8 cellular contexts compared by ENCODE assay signal in the genomic region with DNA sequence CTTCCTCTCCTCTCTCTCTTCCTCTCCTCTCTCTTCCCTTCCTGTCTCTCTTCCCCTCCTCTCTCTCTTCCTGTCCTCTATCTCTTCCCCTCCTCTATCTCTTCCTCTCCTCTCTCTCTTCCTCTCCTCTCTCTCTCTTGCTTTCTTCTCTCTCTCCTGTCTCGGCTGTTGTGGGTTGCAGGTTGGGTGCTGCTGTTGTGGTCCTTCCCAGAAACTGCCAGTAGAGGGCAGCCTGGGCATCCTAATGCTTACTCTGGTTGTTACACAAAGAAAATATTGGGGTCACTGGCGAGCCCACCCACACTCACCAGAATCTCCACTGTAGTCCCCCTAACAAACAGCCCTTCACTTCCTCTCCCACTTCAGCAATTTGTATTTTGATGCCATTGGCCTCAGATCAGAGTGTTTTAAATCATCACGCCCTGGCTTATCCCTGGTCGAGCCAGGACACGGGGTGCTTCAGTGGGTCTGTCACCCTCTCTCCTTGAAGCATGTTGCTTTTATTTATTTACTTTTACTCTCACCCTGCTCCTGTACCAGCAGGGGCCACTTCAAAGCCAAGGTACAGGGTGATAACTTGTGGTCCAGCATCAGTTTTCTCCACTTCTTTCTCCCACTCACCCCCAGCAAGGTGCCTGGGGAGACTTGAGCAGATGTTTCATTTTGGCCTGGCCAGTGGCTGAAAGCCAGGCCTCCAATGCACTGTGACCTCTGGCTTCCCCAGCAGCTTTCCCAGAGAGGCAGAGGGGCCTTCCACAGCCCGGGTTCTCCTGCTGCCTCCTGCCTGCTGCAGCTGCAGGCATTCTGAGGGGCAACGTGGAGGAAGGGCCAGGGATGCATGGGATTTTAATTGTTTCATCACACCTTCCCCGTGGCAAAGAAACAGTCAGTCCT. TPM values are rescaled to one million over a fixed set of nuclear protein-coding genes. Genes with fewer than 3 reads are reported as not detected.
DNase-seq lines count a peak whose midpoint lies in the region; ATAC-seq, FAIRE-seq and TF ChIP-seq lines count a peak whose summit lies in the region.

No MANE protein-coding gene starts in this region.

- peaks cover 0 to 2% of the 10 kb centered on the region in 2 experiments; a peak in 3 of 4 replicates for H3K36me3 ChIP-seq in GM12878 (ENCODE audit: control insufficient read depth in 2 of 2, insufficient read depth in 2 of 2, low read length in 1 of 2)

- in situ Hi-C loops in Caki2 (cut with HindIII; ENCODE audit: low pct_unique_long_range_greater_than_20kb, low sequenced_read_pairs) (loop anchor here (10.0 kb wide), 1 partner anchor 104 kb away; a partner anchor contains a TSS), GM12878 (cut with MboI) (loop anchor here (5.0 kb wide), 1 partner anchor 106 kb away; a partner anchor contains a TSS)

- no peaks in the 10 kb centered on the region for H3K79me2 ChIP-seq in GM12878 (ENCODE audit: control insufficient read depth, insufficient read depth, low read length)

- H3K4me2 ChIP-seq in GM12878 (ENCODE audit: control insufficient read depth, insufficient read depth), result no peak overlapping the region

- H3K27me3 Mint-ChIP-seq in T-helper 1 cell treated with Interleukin-12 subunit alpha and Interleukin-12 subunit beta and Interleukin-4 antibody, amounts not matched to agents 30 μg/mL and 1 μg/mL, for 36 hours (ENCODE audit: low read depth), result peaks cover 12% of the 10 kb centered on the region
- H3K27me3 Mint-ChIP-seq in immature natural killer cell (ENCODE audit: low read depth in 3 of 3), result peaks cover 0 to 8% (median 4%) of the 10 kb centered on the region in 3 donors

- CTCF ChIA-PET in GM12878 (lab: Yijun Ruan, JAX), result interaction anchor here (1.4 kb wide), 1 partner anchor 101 kb away, joined by 10 read pairs; no protein-coding TSS in a partner anchor

- TF ChIP-seq POLR2A in GM12878 (IDR thresholded peaks at IDR 0.05; ENCODE audit: low read depth, low read length), result no peak

- DNase-seq in Caki2 (ENCODE audit: low read depth) (peak; percentile 53), GM12878 (ENCODE audit: low read depth, low spot score) (no peak), immature natural killer cell (peak; percentile 50 to 58 (median 51)), posterior vena cava (ENCODE audit: low spot score) (no peak)
- peak; percentile 72 to 73 for DNase-seq in stimulated activated CD4-positive, alpha-beta T cell treated with anti-CD3 and anti-CD28 coated beads, Interleukin-2, amount 100 ng/mL, for 24 hours

- H2AFZ ChIP-seq in GM12878 (ENCODE audit: control insufficient read depth, low read depth, low read length), result no peak overlapping the region

- no peaks in the 10 kb centered on the region for H4K20me1 ChIP-seq in GM12878 (ENCODE audit: control insufficient read depth, insufficient read depth)

- peak; percentile 59 to 74 (median 70) for TF ChIP-seq CTCF in GM12878 (IDR thresholded peaks at IDR 0.05 in 2 of 3, conservative IDR thresholded peaks at IDR 0.05 in 1 of 3; ENCODE audit: control insufficient read depth in 2 of 3, extremely low read depth in 1 of 3, insufficient read depth in 1 of 3, low read depth in 3 of 3, low read length in 3 of 3)

- H3K9me3 ChIP-seq in GM12878 (replicated peaks; ENCODE audit: control insufficient read depth, insufficient read depth, low read length), result no peaks in the 10 kb centered on the region

- POLR2A ChIA-PET in GM12878 (lab: Charles Lee), result interaction anchor here (0.6 kb wide), 1 partner anchor 1051 kb away, joined by 4 read pairs; no protein-coding TSS in a partner anchor

- no peak overlapping the region for H3K4me3 ChIP-seq in GM12878

- H3K9me3 Mint-ChIP-seq in T-helper 1 cell treated with Interleukin-12 subunit alpha and Interleukin-12 subunit beta and Interleukin-4 antibody, amounts not matched to agents 30 μg/mL and 1 μg/mL, for 36 hours, result no peaks in the 10 kb centered on the region
- no peaks in the 10 kb centered on the region for H3K9me3 Mint-ChIP-seq in immature natural killer cell

- H3K27me3 ChIP-seq in GM12878 (replicated peaks in 1 of 2; ENCODE audit: control insufficient read depth in 2 of 2, insufficient read depth in 2 of 2, low read length in 1 of 2), result no peaks in the 10 kb centered on the region; a peak in 2 of 4 replicates

- H3K4me3 Mint-ChIP-seq in T-helper 1 cell treated with Interleukin-12 subunit alpha and Interleukin-12 subunit beta and Interleukin-4 antibody, amounts not matched to agents 30 μg/mL and 1 μg/mL, for 36 hours, result no peak overlapping the region
- no peak overlapping the region for H3K4me3 Mint-ChIP-seq in immature natural killer cell

- H3K27ac ChIP-seq in GM12878 (ENCODE audit: control insufficient read depth, insufficient read depth), result no peak overlapping the region

- peak; percentile 64 for TF ChIP-seq RAD21 in GM12878 (IDR thresholded peaks at IDR 0.05; ENCODE audit: insufficient read depth, low read depth, low read length)

- no peaks in the 10 kb centered on the region; the same call in 1 of the 2 replicates for H3K4me1 ChIP-seq in GM12878 (ENCODE audit: control insufficient read depth, insufficient read depth, low read length)

- RAD21 ChIA-PET in GM12878 (lab: Charles Lee; ENCODE audit: unreplicated experiment), result interaction anchor here (1.0 to 1.2 kb wide), 2 partner anchors 14 to 101 kb away, joined by 3 to 4 read pairs; no protein-coding TSS in a partner anchor

- H3K27ac Mint-ChIP-seq in T-helper 1 cell treated with Interleukin-12 subunit alpha and Interleukin-12 subunit beta and Interleukin-4 antibody, amounts not matched to agents 30 μg/mL and 1 μg/mL, for 36 hours, result peak overlapping the region; percentile 21
- peak overlapping the region in 4 of 6 donors; percentile 31 to 70 (median 55) for H3K27ac Mint-ChIP-seq in immature natural killer cell

- H3K36me3 Mint-ChIP-seq in T-helper 1 cell treated with Interleukin-12 subunit alpha and Interleukin-12 subunit beta and Interleukin-4 antibody, amounts not matched to agents 30 μg/mL and 1 μg/mL, for 36 hours (ENCODE audit: low read depth), result peaks cover 5% of the 10 kb centered on the region
- H3K36me3 Mint-ChIP-seq in immature natural killer cell, result peaks cover 0 to 9% (median 7%) of the 10 kb centered on the region in 3 donors

- no peak overlapping the region for H3K9ac ChIP-seq in GM12878 (ENCODE audit: control insufficient read depth, insufficient read depth, low read length)

- SMC1A ChIA-PET in GM12878 (lab: Charles Lee; ENCODE audit: uncharacterized antibody, unreplicated experiment), result interaction anchor here (1.0 to 1.2 kb wide), 3 partner anchors 100 to 175 kb away, joined by 3 to 9 read pairs (median 6); no protein-coding TSS in a partner anchor

- intact Hi-C loops in GM12878 (cut with micrococcal nuclease; ENCODE audit: unreplicated experiment) (loop anchor here (2.0 to 10.0 kb wide), 4 partner anchors 102 to 466 kb away; a partner anchor contains a TSS), posterior vena cava (cut with DNase I) (loop anchor here (5.0 kb wide), 2 partner anchors 91 to 106 kb away; a partner anchor contains a TSS)

- peaks cover 16% of the 10 kb centered on the region for H3K4me1 Mint-ChIP-seq in T-helper 1 cell treated with Interleukin-12 subunit alpha and Interleukin-12 subunit beta and Interleukin-4 antibody, amounts not matched to agents 30 μg/mL and 1 μg/mL, for 36 hours (ENCODE audit: low read depth)
- peaks cover 16 to 22% of the 10 kb centered on the region in 2 donors for H3K4me1 Mint-ChIP-seq in immature natural killer cell

- ATAC-seq in HG02759 (IDR thresholded peaks at IDR 0.05; ENCODE audit: unreplicated experiment) (peak; percentile 41), GM12878 (peak; percentile 67), HG02623 (IDR thresholded peaks at IDR 0.05; ENCODE audit: unreplicated experiment) (no peak)

- no peak for FAIRE-seq in GM12878 (lab: Jason Lieb, UNC)

- WGBS in GM12878 (ENCODE audit: insufficient coverage, insufficient replicate concordance, low lambda C conversion rate, missing lambda C conversion rate), result 61% methylated on average over 8 of the region's 8 CpGs

- TSS peak; percentile 94 for BruUV-seq in GM12878 (replicated peaks; lab: Mats Ljungman, UMichigan)

- TF ChIP-seq EP300 in GM12878 (IDR thresholded peaks at IDR 0.05; ENCODE audit: borderline replicate concordance in 1 of 2, control insufficient read depth in 1 of 2, low read depth in 2 of 2, low read length in 2 of 2), result no peak

RNA-seq across cellular contexts. Expression of a gene that starts 4.7 kb away (rescaled TPM):
- 11.7 and 12.3 TPM in 2 replicates for total RNA-seq in Caki2 (2014; rRNA removed; shearing (Covaris generic); ENCODE audit: low replicate concordance)
- 0.24 and 0.40 TPM in 2 replicates for total RNA-seq in GM12878 (2013; cell fraction: nucleolus; rRNA removed)
- not detected in 2 replicates for total RNA-seq in GM12878 (2014; rRNA removed)
- total RNA-seq in GM12878 (2014; rRNA removed; fragmentation: Illumina TruSeq; extraction: Trizol), result not detected in 2 replicates
- total RNA-seq in GM12878 (2021), result 0.13 and 0.56 TPM in 2 replicates
- polyA plus RNA-seq in GM12878 (2011; ENCODE audit: low read depth), result not detected
- not detected in 2 replicates for polyA plus RNA-seq in GM12878 (2011; rRNA removed)
- 0.02 and 0.04 TPM in 2 replicates for polyA plus RNA-seq in GM12878 (2011; cell fraction: cytosol; rRNA removed)
- polyA plus RNA-seq in GM12878 (2011; cell fraction: nucleus; rRNA removed), result not detected in 2 replicates
- 0.10 TPM in 1 of 2 replicates, not detected in the other for polyA plus RNA-seq in GM12878 (2012)
- not detected in 2 replicates for polyA plus RNA-seq in GM12878 (2014; fragmentation: Illumina TruSeq; extraction: Trizol)
- not detected for polyA plus RNA-seq in GM12878 (2014; fragmentation: Nextera tagmentation; extraction: Ambion mirVana)
- polyA plus RNA-seq in GM12878 (2014; rRNA removed), result 0.10 TPM in 1 of 2 replicates, not detected in the other
- polyA plus RNA-seq in GM12878 (2016; fragmentation: Nextera tagmentation; extraction: Ambion mirVana), result under 1 TPM in 1 of 2 experiments, not detected in 1; 0.08 TPM
- not detected in 2 replicates for polyA minus RNA-seq in GM12878 (2011; rRNA and poly(A)+ RNA removed)
- polyA minus RNA-seq in GM12878 (2011; cell fraction: cytosol; rRNA and poly(A)+ RNA removed), result 0.62 and 0.67 TPM in 2 replicates
- 0.10 TPM in 1 of 2 replicates, not detected in the other for polyA minus RNA-seq in GM12878 (2011; cell fraction: nucleus; rRNA and poly(A)+ RNA removed)
- polyA plus RNA-seq in immature natural killer cell, result under 1 TPM in 1 of 3 donors, not detected in 2; 0.04 TPM
- 1 to 10 TPM; 4.4 to 5.8 TPM for total RNA-seq in posterior vena cava

RNA-seq across cellular contexts. Expression of a gene that starts 19.7 kb away (rescaled TPM):
- 11.9 and 21.3 TPM in 2 replicates for total RNA-seq in Caki2 (2014; rRNA removed; shearing (Covaris generic); ENCODE audit: low replicate concordance)
- total RNA-seq in GM12878 (2013; cell fraction: nucleolus; rRNA removed), result 44.1 and 54.1 TPM in 2 replicates
- total RNA-seq in GM12878 (2014; rRNA removed) (9.7 and 9.9 TPM in 2 replicates), GM12878 (2014; rRNA removed; fragmentation: Illumina TruSeq; extraction: Trizol) (9.4 and 10.0 TPM in 2 replicates), GM12878 (2021) (50.2 and 50.8 TPM in 2 replicates), posterior vena cava (10 to 100 TPM; 34.1 to 39.0 TPM)
- polyA plus RNA-seq in GM12878 (2011; ENCODE audit: low read depth), result 20.3 TPM
- polyA plus RNA-seq in GM12878 (2011; rRNA removed) (28.3 and 45.4 TPM in 2 replicates), GM12878 (2014; fragmentation: Illumina TruSeq; extraction: Trizol) (37.6 and 39.7 TPM in 2 replicates), GM12878 (2014; fragmentation: Nextera tagmentation; extraction: Ambion mirVana) (1 to 10 TPM; 7.9 to 8.7 TPM), GM12878 (2014; rRNA removed) (41.1 and 43.5 TPM in 2 replicates), GM12878 (2016; fragmentation: Nextera tagmentation; extraction: Ambion mirVana) (10 to 100 TPM; 53.2 to 72.2 TPM), immature natural killer cell (100 to 1,000 TPM in 1 of 3 donors, 10 to 100 TPM in 2; 43.3 to 104 (median 88.7) TPM)
- polyA plus RNA-seq in GM12878 (2011; cell fraction: cytosol; rRNA removed), result 50.4 and 59.0 TPM in 2 replicates
- polyA plus RNA-seq in GM12878 (2011; cell fraction: nucleus; rRNA removed), result 40.6 and 53.8 TPM in 2 replicates
- 21.3 and 31.1 TPM in 2 replicates for polyA plus RNA-seq in GM12878 (2012)
- polyA minus RNA-seq in GM12878 (2011; rRNA and poly(A)+ RNA removed), result 33.4 and 50.6 TPM in 2 replicates
- 28.3 and 28.5 TPM in 2 replicates for polyA minus RNA-seq in GM12878 (2011; cell fraction: cytosol; rRNA and poly(A)+ RNA removed)
- 19.0 and 30.3 TPM in 2 replicates for polyA minus RNA-seq in GM12878 (2011; cell fraction: nucleus; rRNA and poly(A)+ RNA removed)

RNA-seq across cellular contexts. Expression of a gene that starts 20.4 kb away (rescaled TPM):
- total RNA-seq in Caki2 (2014; rRNA removed; shearing (Covaris generic); ENCODE audit: low replicate concordance), result 1.7 and 6.3 TPM in 2 replicates
- 4.3 and 5.1 TPM in 2 replicates for total RNA-seq in GM12878 (2013; cell fraction: nucleolus; rRNA removed)
- total RNA-seq in GM12878 (2014; rRNA removed) (1.4 TPM in 2 replicates), GM12878 (2014; rRNA removed; fragmentation: Illumina TruSeq; extraction: Trizol) (1.1 TPM in 2 replicates), GM12878 (2021) (6.9 and 7.4 TPM in 2 replicates), posterior vena cava (1 to 10 TPM; 7.1 to 7.5 TPM)
- polyA plus RNA-seq in GM12878 (2011; ENCODE audit: low read depth), result 1.4 TPM
- polyA plus RNA-seq in GM12878 (2011; rRNA removed) (0.72 and 1.7 TPM in 2 replicates), GM12878 (2014; fragmentation: Illumina TruSeq; extraction: Trizol) (1.2 and 1.8 TPM in 2 replicates), GM12878 (2014; fragmentation: Nextera tagmentation; extraction: Ambion mirVana) (under 1 TPM; 0.29 to 0.69 TPM), GM12878 (2014; rRNA removed) (2.7 and 3.7 TPM in 2 replicates), GM12878 (2016; fragmentation: Nextera tagmentation; extraction: Ambion mirVana) (1 to 10 TPM; 2.8 to 3.3 TPM), immature natural killer cell (10 to 100 TPM in 2 of 3 donors, 1 to 10 TPM in 1; 6.8 to 31.2 (median 10.3) TPM)
- 2.5 and 2.7 TPM in 2 replicates for polyA plus RNA-seq in GM12878 (2011; cell fraction: cytosol; rRNA removed)
- 5.4 and 8.8 TPM in 2 replicates for polyA plus RNA-seq in GM12878 (2011; cell fraction: nucleus; rRNA removed)
- polyA plus RNA-seq in GM12878 (2012), result 3.7 and 4.1 TPM in 2 replicates
- 2.8 and 5.1 TPM in 2 replicates for polyA minus RNA-seq in GM12878 (2011; rRNA and poly(A)+ RNA removed)
- polyA minus RNA-seq in GM12878 (2011; cell fraction: cytosol; rRNA and poly(A)+ RNA removed), result 2.1 TPM in 2 replicates
- polyA minus RNA-seq in GM12878 (2011; cell fraction: nucleus; rRNA and poly(A)+ RNA removed), result 5.0 and 7.0 TPM in 2 replicates

RNA-seq across cellular contexts. Expression of a gene that starts 49.9 kb away (rescaled TPM):
- 0.20 TPM in 1 of 2 replicates, not detected in the other for total RNA-seq in Caki2 (2014; rRNA removed; shearing (Covaris generic); ENCODE audit: low replicate concordance)
- not detected in 2 replicates for total RNA-seq in GM12878 (2013; cell fraction: nucleolus; rRNA removed)
- total RNA-seq in GM12878 (2014; rRNA removed), result not detected in 2 replicates
- not detected in 2 replicates for total RNA-seq in GM12878 (2014; rRNA removed; fragmentation: Illumina TruSeq; extraction: Trizol)
- total RNA-seq in GM12878 (2021), result not detected in 2 replicates
- polyA plus RNA-seq in GM12878 (2011; ENCODE audit: low read depth), result not detected
- 0.03 TPM in 1 of 2 replicates, not detected in the other for polyA plus RNA-seq in GM12878 (2011; rRNA removed)
- 0.03 and 0.10 TPM in 2 replicates for polyA plus RNA-seq in GM12878 (2011; cell fraction: cytosol; rRNA removed)
- 0.04 and 0.15 TPM in 2 replicates for polyA plus RNA-seq in GM12878 (2011; cell fraction: nucleus; rRNA removed)
- polyA plus RNA-seq in GM12878 (2012), result not detected in 2 replicates
- polyA plus RNA-seq in GM12878 (2014; fragmentation: Illumina TruSeq; extraction: Trizol), result not detected in 2 replicates
- not detected for polyA plus RNA-seq in GM12878 (2014; fragmentation: Nextera tagmentation; extraction: Ambion mirVana)
- polyA plus RNA-seq in GM12878 (2014; rRNA removed), result not detected in 2 replicates
- polyA plus RNA-seq in GM12878 (2016; fragmentation: Nextera tagmentation; extraction: Ambion mirVana), result not detected
- not detected in 2 replicates for polyA minus RNA-seq in GM12878 (2011; rRNA and poly(A)+ RNA removed)
- polyA minus RNA-seq in GM12878 (2011; cell fraction: cytosol; rRNA and poly(A)+ RNA removed), result not detected in 2 replicates
- not detected in 2 replicates for polyA minus RNA-seq in GM12878 (2011; cell fraction: nucleus; rRNA and poly(A)+ RNA removed)
- polyA plus RNA-seq in immature natural killer cell, result not detected
- total RNA-seq in posterior vena cava, result not detected

Comparison
In these comparisons a context has a peak if more than half of its experiments do, and no peak if none do; other contexts are left out.
1. DNase-seq: peak in Caki2 (single experiment), immature natural killer cell (3 of 3) and stimulated activated CD4-positive, alpha-beta T cell treated with anti-CD3 and anti-CD28 coated beads, Interleukin-2, amount 100 ng/mL, for 24 hours (2 of 2); none in GM12878 (single experiment) and posterior vena cava (single experiment).